Comparison of ENCODE assay signal across 10 cellular contexts in the genomic region with DNA sequence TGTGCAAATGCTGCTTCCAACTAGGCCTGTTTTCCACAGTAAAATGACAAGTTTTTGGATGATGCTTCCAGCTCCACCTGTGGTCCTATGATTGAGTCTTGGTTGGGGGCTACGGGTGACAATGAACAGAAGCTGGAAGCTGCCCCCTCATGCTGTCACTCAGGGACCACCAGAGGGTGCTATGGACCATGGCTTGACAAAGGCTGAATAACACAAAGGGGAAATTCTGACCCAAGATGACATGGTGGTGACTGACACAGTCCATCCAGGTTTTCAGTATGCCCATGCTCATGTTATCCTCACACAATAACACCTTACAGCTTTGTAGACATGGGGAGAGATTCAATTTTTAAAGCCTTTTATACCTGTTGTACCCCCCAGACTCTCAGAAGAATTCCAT. TPM values are rescaled to one million over a fixed set of nuclear protein-coding genes. Genes with fewer than 3 reads are reported as not detected.
A peak's percentile ranks its signal among the peaks of the same experiment; 100 is the strongest.
DNase-seq lines count a peak whose midpoint lies in the region; ATAC-seq and TF ChIP-seq lines count a peak whose summit lies in the region.
"Had no signal": no experiment of that assay in that cellular context is flagged by ENCODE, and none has a peak within 500 bp of the region (broad histone marks: within the 10 kb centered on the region; RNA-seq: fewer than 3 reads in every experiment).

No MANE protein-coding gene starts in this region.

- no peak overlapping the region for H3K9ac ChIP-seq in Karpas-422 (ENCODE audit: low read length)

- H3K4me3 ChIP-seq in Karpas-422 (ENCODE audit: low read length) (no peak overlapping the region), osteoblast (ENCODE audit: insufficient read depth, low read length) (no peak overlapping the region), sigmoid colon (no peak overlapping the region)

- no peak overlapping the region for H3K27ac ChIP-seq in Karpas-422 (ENCODE audit: low read length)
- H3K27ac ChIP-seq in osteoblast (ENCODE audit: low read depth, low read length): no peak overlapping the region
- no peak overlapping the region for H3K27ac ChIP-seq in sigmoid colon

- peak; percentile 14 for ATAC-seq in central memory CD8-positive, alpha-beta T cell (replicated peaks; ENCODE audit: extremely low read depth, poor library complexity, severe bottlenecking)
- ATAC-seq in HG03439 (IDR thresholded peaks at IDR 0.05; ENCODE audit: unreplicated experiment): no peak

- H3K79me2 ChIP-seq in Karpas-422 (ENCODE audit: low read length) (no peaks in the 10 kb centered on the region), osteoblast (ENCODE audit: insufficient read depth, low read length) (no peaks in the 10 kb centered on the region)

- intact Hi-C loops in sigmoid colon (cut with DNase I): no loop called here

- DNase-seq in activated CD4-positive, alpha-beta T cell treated with anti-CD3 and anti-CD28 coated beads for 48 hours: peak; percentile 18
- no peak for DNase-seq in activated CD4-positive, alpha-beta T cell treated with anti-CD3 and anti-CD28 coated beads for 4 hours
- DNase-seq in Karpas-422 (peak; percentile 67), osteoblast (ENCODE audit: insufficient read length, low spot score, missing footprints) (no peak), AG08395 (ENCODE audit: low spot score) (no peak), sigmoid colon (no peak)
- no peak for DNase-seq in central memory CD8-positive, alpha-beta T cell (ENCODE audit: low spot score in 2 of 2)
- DNase-seq: activated naive CD4-positive, alpha-beta T cell treated with anti-CD3 and anti-CD28 coated beads, Interleukin-2, amount 10 ng/mL, durations not matched to agents 7 days and 5 days had no signal

- H3K27me3 ChIP-seq in Karpas-422 (ENCODE audit: low read length) (no peaks in the 10 kb centered on the region), osteoblast (ENCODE audit: insufficient read depth, low read length) (no peaks in the 10 kb centered on the region), sigmoid colon (no peaks in the 10 kb centered on the region)

- H4K20me1 ChIP-seq in Karpas-422 (ENCODE audit: insufficient read depth, low read depth, low read length) (no peaks in the 10 kb centered on the region; the same call in 1 of the 2 replicates), osteoblast (ENCODE audit: insufficient read depth, low read length) (peaks cover 2% of the 10 kb centered on the region)

- H3K9me2 ChIP-seq in Karpas-422 (replicated peaks; ENCODE audit: insufficient read depth, low read length): no peaks in the 10 kb centered on the region

- 82 to 93% methylated on average over 1 of the region's 1 CpG for WGBS in sigmoid colon, 2 donors

- no peak overlapping the region for H3K4me2 ChIP-seq in Karpas-422 (ENCODE audit: low read depth, low read length, poor library complexity, severe bottlenecking)
- no peak overlapping the region for H3K4me2 ChIP-seq in osteoblast (ENCODE audit: insufficient read depth, low read length)

- H3K4me1 Mint-ChIP-seq in central memory CD8-positive, alpha-beta T cell: peaks cover 21% of the 10 kb centered on the region
- H3K4me1 Mint-ChIP-seq: activated naive CD4-positive, alpha-beta T cell treated with anti-CD3 and anti-CD28 coated beads, Interleukin-2, amount 10 ng/mL, durations not matched to agents 7 days and 5 days had no signal

- no peak for TF ChIP-seq EP300 in sigmoid colon (IDR thresholded peaks at IDR 0.05)

- H3K9me3 ChIP-seq in Karpas-422 (ENCODE audit: low read length): no peaks in the 10 kb centered on the region; the same call in 1 of the 2 replicates
- no peaks in the 10 kb centered on the region for H3K9me3 ChIP-seq in osteoblast (ENCODE audit: low read depth, low read length)
- no peaks in the 10 kb centered on the region for H3K9me3 ChIP-seq in sigmoid colon

- H3K36me3 ChIP-seq in Karpas-422 (ENCODE audit: insufficient read depth, low read length) (no peaks in the 10 kb centered on the region), osteoblast (ENCODE audit: insufficient read depth, low read length) (peaks cover 28% of the 10 kb centered on the region), sigmoid colon (peaks cover 0 to 21% (median 7%) of the 10 kb centered on the region in 4 donors)

- peaks cover 18% of the 10 kb centered on the region for H3K36me3 Mint-ChIP-seq in central memory CD8-positive, alpha-beta T cell (ENCODE audit: insufficient read depth)

- H3K4me3 Mint-ChIP-seq in central memory CD8-positive, alpha-beta T cell: no peak overlapping the region
- H3K4me3 Mint-ChIP-seq: activated naive CD4-positive, alpha-beta T cell treated with anti-CD3 and anti-CD28 coated beads, Interleukin-2, amount 10 ng/mL, durations not matched to agents 7 days and 5 days; IgD-negative memory B cell had no signal

- no peak overlapping the region for H2AFZ ChIP-seq in Karpas-422 (ENCODE audit: low read length)
- H2AFZ ChIP-seq in osteoblast (ENCODE audit: low read length): no peak overlapping the region

- H3K27me3 Mint-ChIP-seq in central memory CD8-positive, alpha-beta T cell: no peaks in the 10 kb centered on the region
- H3K27me3 Mint-ChIP-seq: activated naive CD4-positive, alpha-beta T cell treated with anti-CD3 and anti-CD28 coated beads, Interleukin-2, amount 10 ng/mL, durations not matched to agents 7 days and 5 days; IgD-negative memory B cell had no signal

- H3K9me3 Mint-ChIP-seq in central memory CD8-positive, alpha-beta T cell: no peaks in the 10 kb centered on the region
- H3K9me3 Mint-ChIP-seq: activated naive CD4-positive, alpha-beta T cell treated with anti-CD3 and anti-CD28 coated beads, Interleukin-2, amount 10 ng/mL, durations not matched to agents 7 days and 5 days had no signal

- H3K27ac Mint-ChIP-seq in central memory CD8-positive, alpha-beta T cell (ENCODE audit: low read depth): no peak overlapping the region
- H3K27ac Mint-ChIP-seq: activated naive CD4-positive, alpha-beta T cell treated with anti-CD3 and anti-CD28 coated beads, Interleukin-2, amount 10 ng/mL, durations not matched to agents 7 days and 5 days; IgD-negative memory B cell had no signal

- H3K4me1 ChIP-seq in Karpas-422 (ENCODE audit: low read length) (no peaks in the 10 kb centered on the region), osteoblast (ENCODE audit: insufficient read depth, low read length) (no peaks in the 10 kb centered on the region), sigmoid colon (no peaks in the 10 kb centered on the region)

- TF ChIP-seq CTCF in osteoblast (IDR thresholded peaks at IDR 0.05; ENCODE audit: extremely low read depth, low read depth, low read length): peak; percentile 52
- peak in 2 of 4 experiments; percentile 15 to 30 for TF ChIP-seq CTCF in sigmoid colon (IDR thresholded peaks at IDR 0.05)

- TF ChIP-seq POLR2A in sigmoid colon (IDR thresholded peaks at IDR 0.05): no peak

RNA-seq across cellular contexts. Expression of a gene that starts 23.9 kb away (rescaled TPM):
- 13.3 and 35.3 TPM in 2 replicates for total RNA-seq in Karpas-422 (2014; rRNA removed; shearing (Covaris generic); ENCODE audit: low replicate concordance)
- 32.2 and 36.5 TPM in 2 replicates for total RNA-seq in osteoblast
- 10 to 100 TPM; 36.0 to 51.7 (median 42.9) TPM for total RNA-seq in sigmoid colon
- polyA plus RNA-seq in sigmoid colon: 10 to 100 TPM; 17.8 to 27.6 (median 24.5) TPM

RNA-seq across cellular contexts. Expression of a gene that starts 56.2 kb away (rescaled TPM):
- not detected in 2 replicates for total RNA-seq in Karpas-422 (2014; rRNA removed; shearing (Covaris generic); ENCODE audit: low replicate concordance)
- total RNA-seq in osteoblast (under 0.01 TPM in 1 of 2 replicates, not detected in the other), sigmoid colon (10 to 100 TPM; 45.6 to 69.2 (median 48.9) TPM)
- polyA plus RNA-seq in sigmoid colon: 1 to 10 TPM in 2 of 3 donors, not detected in 1; 2.4 to 6.8 TPM
- polyA plus RNA-seq: IgD-negative memory B cell had no signal

Comparison
In these comparisons a context has a peak if more than half of its experiments do, and no peak if none do; other contexts are left out.
1. DNase-seq: peak in activated CD4-positive, alpha-beta T cell treated with anti-CD3 and anti-CD28 coated beads for 48 hours (single experiment) and Karpas-422 (single experiment); none in activated CD4-positive, alpha-beta T cell treated with anti-CD3 and anti-CD28 coated beads for 4 hours (0 of 2), central memory CD8-positive, alpha-beta T cell (0 of 2), osteoblast (single experiment), AG08395 (single experiment) and sigmoid colon (single experiment).
2. RNA of a gene that starts 56.2 kb away (total RNA-seq): 45.6 to 69.2 TPM in sigmoid colon; not detected in Karpas-422 and under 0.01 TPM in osteoblast; every median in the first group is over 10 times any median in the second.